16 cellular contexts compared by ENCODE assay signal in genomic region chr4:150219841-150220240, GRCh38.
DNase-seq lines count a peak whose midpoint lies in the region; ATAC-seq and TF ChIP-seq lines count a peak whose summit lies in the region.
"Had no signal": no experiment of that assay in that cellular context is flagged by ENCODE, and none has a peak within 500 bp of the region (broad histone marks: within the 10 kb centered on the region; RNA-seq: fewer than 3 reads in every experiment).

No MANE protein-coding gene starts in this region.

- H4K20me1 ChIP-seq in osteoblast (ENCODE audit: insufficient read depth, low read length), result no peaks in the 10 kb centered on the region

- H3K27me3 Mint-ChIP-seq in HFFc6 (ENCODE audit: insufficient read depth), result peaks cover 7% of the 10 kb centered on the region
- no peaks in the 10 kb centered on the region for H3K27me3 Mint-ChIP-seq in brain

- peak overlapping the region; percentile 17 for H3K4me2 ChIP-seq in osteoblast (ENCODE audit: insufficient read depth, low read length)

- no peak overlapping the region for H3K4me3 ChIP-seq in osteoblast (ENCODE audit: insufficient read depth, low read length)

- TF ChIP-seq CTCF in HFFc6 (IDR thresholded peaks at IDR 0.05), result no peak
- no peak for TF ChIP-seq CTCF in brain (conservative IDR thresholded peaks at IDR 0.05)
- no peak for TF ChIP-seq CTCF in osteoblast (IDR thresholded peaks at IDR 0.05; ENCODE audit: extremely low read depth, low read depth, low read length)

- H3K9me3 Mint-ChIP-seq in HFFc6 (no peaks in the 10 kb centered on the region), brain (no peaks in the 10 kb centered on the region)

- no peaks in the 10 kb centered on the region for H3K27me3 ChIP-seq in osteoblast (ENCODE audit: insufficient read depth, low read length)

- H3K4me1 Mint-ChIP-seq in HFFc6 (ENCODE audit: low read depth) (peaks cover 87% of the 10 kb centered on the region), brain (peaks cover 52% of the 10 kb centered on the region)

- H3K27ac Mint-ChIP-seq in HFFc6 (peak overlapping the region; percentile 63), brain (peak overlapping the region in 3 of 5 experiments; percentile 39 to 70 (median 60))

- peaks cover 3% of the 10 kb centered on the region for H3K36me3 ChIP-seq in osteoblast (ENCODE audit: insufficient read depth, low read length)

- ATAC-seq in GM19035 (IDR thresholded peaks at IDR 0.05; ENCODE audit: unreplicated experiment), result no peak
- ATAC-seq: PC-3 had no signal

- H3K4me3 Mint-ChIP-seq in HFFc6 (peak overlapping the region; percentile 13), brain (peak overlapping the region in 1 of 5 experiments; percentile 42)

- no peaks in the 10 kb centered on the region for H3K9me3 ChIP-seq in osteoblast (ENCODE audit: low read depth, low read length)
- H3K9me3 ChIP-seq: Caco-2 had no signal

- peaks cover 28% of the 10 kb centered on the region for H3K4me1 ChIP-seq in osteoblast (ENCODE audit: insufficient read depth, low read length)

- H3K27ac ChIP-seq in osteoblast (ENCODE audit: low read depth, low read length), result no peak overlapping the region

- no peaks in the 10 kb centered on the region for H3K79me2 ChIP-seq in osteoblast (ENCODE audit: insufficient read depth, low read length)

- no peak overlapping the region for H2AFZ ChIP-seq in osteoblast (ENCODE audit: low read length)

- DNase-seq in AG08395 (ENCODE audit: low spot score), result peak; percentile 19
- no peak for DNase-seq in HFFc6
- no peak for DNase-seq in osteoblast (ENCODE audit: insufficient read length, low spot score, missing footprints)
- DNase-seq in NCI-H2171 (lab: John Stamatoyannopoulos, UW), result no peak
- DNase-seq in glomerular visceral epithelial cell (ENCODE audit: extremely low spot score), result no peak
- DNase-seq in SHP77 (lab: John Stamatoyannopoulos, UW), result no peak
- DNase-seq: Caco-2, DMS153, EL, NCI-H1417, NCI-H187 treated with DMSO at 0.1 percent for 48 hours, NCI-H2171 treated with DMSO at 0.1 percent for 48 hours, NCI-H774, PC-3 had no signal

- H3K36me3 Mint-ChIP-seq in HFFc6 (ENCODE audit: low read depth) (peaks cover 63% of the 10 kb centered on the region), brain (peaks cover 43% of the 10 kb centered on the region)
